Comparison of ENCODE assay signal across 12 cellular contexts in the genomic region with DNA sequence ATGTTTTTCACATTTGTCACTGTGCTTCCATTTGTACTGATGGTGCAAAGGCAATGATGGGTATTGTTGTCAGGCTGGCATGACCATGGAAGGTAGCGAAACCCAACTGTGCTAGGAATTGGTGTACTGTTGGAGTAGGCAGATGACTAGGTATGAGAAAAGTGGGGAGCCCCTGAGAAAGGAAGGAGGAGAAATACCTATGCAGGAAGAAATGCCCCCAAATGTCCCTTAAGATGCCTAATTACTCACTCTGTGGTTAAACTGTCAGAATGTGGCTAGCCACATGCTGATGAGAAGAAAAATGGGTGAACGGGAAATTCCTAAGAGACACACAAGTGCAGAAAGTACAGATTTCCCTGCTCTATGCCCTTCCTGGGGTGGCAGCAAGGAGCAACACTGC.
"Had no signal": no experiment of that assay in that cellular context is flagged by ENCODE, and none has a peak within 500 bp of the region (broad histone marks: within the 10 kb centered on the region; RNA-seq: fewer than 3 reads in every experiment).

No MANE protein-coding gene starts in this region.

- DNase-seq: activated CD4-positive, alpha-beta memory T cell treated with anti-CD3 and anti-CD28 coated beads, Interleukin-2, amount 10 ng/mL, durations not matched to agents 7 days and 5 days; activated CD4-positive, alpha-beta T cell treated with anti-CD3 and anti-CD28 coated beads for 1 hour; activated naive CD4-positive, alpha-beta T cell treated with anti-CD3 and anti-CD28 coated beads, Interleukin-2, amount 50 U/mL, for 16 hours; amygdala; kidney glomerular epithelial cell; pancreas; stimulated activated CD4-positive, alpha-beta T cell treated with anti-CD3 and anti-CD28 coated beads, Interleukin-15, amount 100 ng/mL, for 24 hours; stimulated activated CD4-positive, alpha-beta T cell treated with anti-CD3 and anti-CD28 coated beads, Interleukin-4, amount 100 ng/mL, for 4 hours; SW 1271; T-helper 9 cell; transverse colon had no signal

- H3K27me3 ChIP-seq: hepatocyte, pancreas, transverse colon had no signal

- H3K4me2 ChIP-seq: hepatocyte had no signal

- FAIRE-seq: pancreas had no signal

- H3K4me3 ChIP-seq: hepatocyte, pancreas, transverse colon had no signal

- H3K27ac ChIP-seq: hepatocyte, pancreas, transverse colon had no signal

- H3K9me3 ChIP-seq: pancreas, transverse colon had no signal

- H3K4me1 ChIP-seq: pancreas, transverse colon had no signal

- H3K27ac Mint-ChIP-seq: activated CD4-positive, alpha-beta memory T cell treated with anti-CD3 and anti-CD28 coated beads, Interleukin-2, amount 10 ng/mL, durations not matched to agents 7 days and 5 days had no signal

- H3K4me3 Mint-ChIP-seq: activated CD4-positive, alpha-beta memory T cell treated with anti-CD3 and anti-CD28 coated beads, Interleukin-2, amount 10 ng/mL, durations not matched to agents 7 days and 5 days had no signal

- H3K36me3 ChIP-seq: pancreas, transverse colon had no signal

- H3K27me3 Mint-ChIP-seq: activated CD4-positive, alpha-beta memory T cell treated with anti-CD3 and anti-CD28 coated beads, Interleukin-2, amount 10 ng/mL, durations not matched to agents 7 days and 5 days had no signal

- H3K79me2 ChIP-seq: hepatocyte had no signal

- H2AFZ ChIP-seq: hepatocyte had no signal

- ATAC-seq: pancreas had no signal
